ENCODE assay signal across 22 cellular contexts in the genomic region with DNA sequence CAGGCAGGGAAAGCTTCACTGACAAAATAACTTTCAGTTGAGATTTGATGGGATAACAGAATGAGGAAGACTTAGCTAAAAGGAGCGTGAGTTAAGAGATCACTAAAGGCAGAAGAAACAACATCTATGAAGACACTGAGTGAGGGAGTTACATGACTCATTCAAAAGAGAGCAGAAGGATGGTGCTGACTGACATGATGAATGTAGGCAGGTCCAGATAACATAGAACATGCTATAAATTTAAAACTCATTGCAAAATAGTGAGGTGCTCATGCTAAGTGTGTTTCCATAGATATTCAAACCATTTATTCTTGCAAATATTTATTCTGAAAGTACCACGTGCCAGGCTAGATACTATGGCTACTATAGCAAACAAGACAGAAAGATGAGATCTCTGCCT.
A peak's percentile ranks its signal among the peaks of the same experiment; 100 is the strongest.
DNase-seq lines count a peak whose midpoint lies in the region; ATAC-seq and TF ChIP-seq lines count a peak whose summit lies in the region.
"Had no signal": no experiment of that assay in that cellular context is flagged by ENCODE, and none has a peak within 500 bp of the region (broad histone marks: within the 10 kb centered on the region; RNA-seq: fewer than 3 reads in every experiment).

No MANE protein-coding gene starts in this region.

- no peak for TF ChIP-seq EP300 in SK-N-SH (IDR thresholded peaks at IDR 0.05; ENCODE audit: borderline replicate concordance in 1 of 2, low read depth in 1 of 2, low read length in 1 of 2)

- H3K9me2 ChIP-seq in SK-N-SH, result no peaks in the 10 kb centered on the region

- DNase-seq in SK-N-SH (no peak), epithelial cell of esophagus (ENCODE audit: low read depth) (peak; percentile 15)
- no peak for DNase-seq in stimulated activated CD4-positive, alpha-beta T cell treated with anti-CD3 and anti-CD28 coated beads, Interleukin-2, amount 100 ng/mL, for 24 hours
- DNase-seq in CD4-positive, alpha-beta memory T cell, result no peak
- DNase-seq: AML-193; CD4-positive, alpha-beta T cell; CD8-positive, alpha-beta memory T cell; COR-L47; DMS 273 treated with DMSO at 0.1 percent for 48 hours; DMS153; DMS53; DMS79; DND-41; EL; GDM1 had no signal

- H3K9me3 ChIP-seq in SK-N-SH, result no peaks in the 10 kb centered on the region
- no peaks in the 10 kb centered on the region for H3K9me3 ChIP-seq in CD4-positive, alpha-beta memory T cell (ENCODE audit: control insufficient read depth in 1 of 2, low read length in 2 of 2)
- H3K9me3 ChIP-seq: A549; BLaER1 treated with 17β-estradiol and CSF1 and Interleukin-3, amounts not matched to agents 10 nM and 100 nM had no signal

- no peaks in the 10 kb centered on the region for H3K79me2 ChIP-seq in SK-N-SH (ENCODE audit: insufficient read depth)

- H2AFZ ChIP-seq in SK-N-SH (ENCODE audit: low read depth), result no peak overlapping the region

- no peaks in the 10 kb centered on the region for H3K36me3 Mint-ChIP-seq in CD4-positive, alpha-beta memory T cell
- H3K36me3 Mint-ChIP-seq: CD8-positive, alpha-beta memory T cell had no signal

- no peaks in the 10 kb centered on the region for H3K27me3 ChIP-seq in SK-N-SH (ENCODE audit: insufficient read depth)
- H3K27me3 ChIP-seq in CD4-positive, alpha-beta memory T cell (ENCODE audit: insufficient read depth, low read length), result no peaks in the 10 kb centered on the region
- H3K27me3 ChIP-seq: BLaER1 treated with 17β-estradiol and CSF1 and Interleukin-3, amounts not matched to agents 10 nM and 100 nM had no signal

- TF ChIP-seq CTCF in SK-N-SH (IDR thresholded peaks at IDR 0.05) (no peak), epithelial cell of esophagus (IDR thresholded peaks at IDR 0.05; ENCODE audit: insufficient read depth, low read depth, low read length, missing control alignments) (no peak)

- H3K4me1 Mint-ChIP-seq in CD4-positive, alpha-beta memory T cell, result no peaks in the 10 kb centered on the region
- H3K4me1 Mint-ChIP-seq: B cell; CD8-positive, alpha-beta memory T cell had no signal

- ATAC-seq in SK-N-SH treated with all-trans-retinoic acid at 6 μM for 48 hours, result no peak
- ATAC-seq: A549, GM12878 had no signal

- intact Hi-C loops in CD4-positive, alpha-beta memory T cell (cut with micrococcal nuclease), result no loop called here

- H4K20me1 ChIP-seq in SK-N-SH (ENCODE audit: insufficient read depth), result no peaks in the 10 kb centered on the region
- H4K20me1 ChIP-seq: BLaER1 treated with 17β-estradiol and CSF1 and Interleukin-3, amounts not matched to agents 10 nM and 100 nM had no signal

- no peaks in the 10 kb centered on the region for H3K27me3 Mint-ChIP-seq in CD4-positive, alpha-beta memory T cell
- H3K27me3 Mint-ChIP-seq: B cell; CD4-positive, alpha-beta T cell; CD8-positive, alpha-beta memory T cell had no signal

- POLR2A ChIA-PET in SK-N-SH (lab: Yijun Ruan, JAX), result no interaction called here
- POLR2A ChIA-PET in CD4-positive, alpha-beta memory T cell (lab: Charles Lee; ENCODE audit: partially characterized antibody), result no interaction called here

- H3K9ac ChIP-seq in SK-N-SH, result no peak overlapping the region
- H3K9ac ChIP-seq: BLaER1 treated with 17β-estradiol and CSF1 and Interleukin-3, amounts not matched to agents 10 nM and 100 nM had no signal

- no peak overlapping the region for H3K27ac ChIP-seq in SK-N-SH (ENCODE audit: low read depth in 2 of 2, low read length in 1 of 2)
- no peak overlapping the region for H3K27ac ChIP-seq in CD4-positive, alpha-beta memory T cell (ENCODE audit: low read depth, low read length)
- H3K27ac ChIP-seq: 22Rv1; A549; BLaER1 treated with 17β-estradiol and CSF1 and Interleukin-3, amounts not matched to agents 10 nM and 100 nM; C4-2B had no signal

- H3K4me3 Mint-ChIP-seq in CD4-positive, alpha-beta memory T cell, result no peak overlapping the region
- H3K4me3 Mint-ChIP-seq: B cell; CD4-positive, alpha-beta T cell; CD8-positive, alpha-beta memory T cell had no signal

- CTCF ChIA-PET in SK-N-SH (lab: Yijun Ruan, JAX), result interaction anchor here (0.6 to 2.7 kb wide), 7 partner anchors 18 to 1321 kb away, joined by 3 to 18 read pairs (median 3); no protein-coding TSS in a partner anchor
- CTCF ChIA-PET in CD4-positive, alpha-beta memory T cell (lab: Charles Lee; ENCODE audit: partially characterized antibody), result interaction anchor here (1.3 kb wide), 1 partner anchor 14 kb away, joined by 4 read pairs; no protein-coding TSS in a partner anchor

- H3K9me3 Mint-ChIP-seq in CD4-positive, alpha-beta memory T cell, result no peaks in the 10 kb centered on the region
- H3K9me3 Mint-ChIP-seq: CD4-positive, alpha-beta T cell had no signal

- no peaks in the 10 kb centered on the region for H3K36me3 ChIP-seq in SK-N-SH (replicated peaks in 1 of 2; ENCODE audit: control insufficient read depth in 1 of 2, insufficient read depth in 2 of 2, low read length in 1 of 2)
- H3K36me3 ChIP-seq in CD4-positive, alpha-beta memory T cell (ENCODE audit: insufficient read depth, low read length), result no peaks in the 10 kb centered on the region
- H3K36me3 ChIP-seq: BLaER1 treated with 17β-estradiol and CSF1 and Interleukin-3, amounts not matched to agents 10 nM and 100 nM had no signal

- peaks cover 7 to 14% of the 10 kb centered on the region in 2 experiments for H3K4me1 ChIP-seq in SK-N-SH (ENCODE audit: control insufficient read depth in 1 of 2, insufficient read depth in 2 of 2, low read depth in 1 of 2, low read length in 1 of 2)
- no peaks in the 10 kb centered on the region for H3K4me1 ChIP-seq in CD4-positive, alpha-beta memory T cell (ENCODE audit: insufficient read depth, low read length)
- H3K4me1 ChIP-seq: A549; BLaER1 treated with 17β-estradiol and CSF1 and Interleukin-3, amounts not matched to agents 10 nM and 100 nM had no signal

- peaks cover 12% of the 10 kb centered on the region for H3F3A ChIP-seq in SK-N-SH (replicated peaks; ENCODE audit: insufficient read depth)

- H3K27ac Mint-ChIP-seq in CD4-positive, alpha-beta memory T cell, result no peak overlapping the region
- H3K27ac Mint-ChIP-seq: B cell; CD4-positive, alpha-beta T cell; CD8-positive, alpha-beta memory T cell had no signal

- H3K4me2 ChIP-seq in SK-N-SH, result no peak overlapping the region
- H3K4me2 ChIP-seq: A549; BLaER1 treated with 17β-estradiol and CSF1 and Interleukin-3, amounts not matched to agents 10 nM and 100 nM had no signal

- no peak for TF ChIP-seq RAD21 in SK-N-SH (IDR thresholded peaks at IDR 0.05; ENCODE audit: low read length)

- H3K4me3 ChIP-seq in SK-N-SH (ENCODE audit: low read depth in 2 of 2, low read length in 1 of 2) (no peak overlapping the region), epithelial cell of esophagus (ENCODE audit: low read length) (no peak overlapping the region)
- H3K4me3 ChIP-seq in CD4-positive, alpha-beta memory T cell (ENCODE audit: low read length in 2 of 2), result no peak overlapping the region
- H3K4me3 ChIP-seq: A549; BLaER1 treated with 17β-estradiol and CSF1 and Interleukin-3, amounts not matched to agents 10 nM and 100 nM; GM12878 had no signal

- WGBS in SK-N-SH (ENCODE audit: low lambda C conversion rate), result 31% methylated on average over 2 of the region's 2 CpGs

TF ChIP-seq in SK-N-SH, 30 proteins besides CTCF, POLR2A, EP300 and RAD21:
- no peak for TF ChIP-seq NFIC (IDR thresholded peaks at IDR 0.05; ENCODE audit: borderline replicate concordance)
- TF ChIP-seq TCF12 (IDR thresholded peaks at IDR 0.05), result no peak
- TF ChIP-seq, protein P1, sequence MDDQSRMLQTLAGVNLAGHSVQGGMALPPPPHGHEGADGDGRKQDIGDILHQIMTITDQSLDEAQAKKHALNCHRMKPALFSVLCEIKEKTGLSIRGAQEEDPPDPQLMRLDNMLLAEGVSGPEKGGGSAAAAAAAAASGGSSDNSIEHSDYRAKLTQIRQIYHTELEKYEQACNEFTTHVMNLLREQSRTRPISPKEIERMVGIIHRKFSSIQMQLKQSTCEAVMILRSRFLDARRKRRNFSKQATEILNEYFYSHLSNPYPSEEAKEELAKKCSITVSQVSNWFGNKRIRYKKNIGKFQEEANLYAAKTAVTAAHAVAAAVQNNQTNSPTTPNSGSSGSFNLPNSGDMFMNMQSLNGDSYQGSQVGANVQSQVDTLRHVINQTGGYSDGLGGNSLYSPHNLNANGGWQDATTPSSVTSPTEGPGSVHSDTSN (IDR thresholded peaks at IDR 0.05), result peak; percentile 24; the same call in 1 of the 2 replicates

TF ChIP-seq in SK-N-SH treated with all-trans-retinoic acid at 6 μM for 48 hours, 23 proteins besides CTCF, POLR2A, EP300 and RAD21 (continues in another document):
- no peak for TF ChIP-seq OSR1 (CRISPR knock-in tag; IDR thresholded peaks at IDR 0.05)
- TF ChIP-seq, protein P2, sequence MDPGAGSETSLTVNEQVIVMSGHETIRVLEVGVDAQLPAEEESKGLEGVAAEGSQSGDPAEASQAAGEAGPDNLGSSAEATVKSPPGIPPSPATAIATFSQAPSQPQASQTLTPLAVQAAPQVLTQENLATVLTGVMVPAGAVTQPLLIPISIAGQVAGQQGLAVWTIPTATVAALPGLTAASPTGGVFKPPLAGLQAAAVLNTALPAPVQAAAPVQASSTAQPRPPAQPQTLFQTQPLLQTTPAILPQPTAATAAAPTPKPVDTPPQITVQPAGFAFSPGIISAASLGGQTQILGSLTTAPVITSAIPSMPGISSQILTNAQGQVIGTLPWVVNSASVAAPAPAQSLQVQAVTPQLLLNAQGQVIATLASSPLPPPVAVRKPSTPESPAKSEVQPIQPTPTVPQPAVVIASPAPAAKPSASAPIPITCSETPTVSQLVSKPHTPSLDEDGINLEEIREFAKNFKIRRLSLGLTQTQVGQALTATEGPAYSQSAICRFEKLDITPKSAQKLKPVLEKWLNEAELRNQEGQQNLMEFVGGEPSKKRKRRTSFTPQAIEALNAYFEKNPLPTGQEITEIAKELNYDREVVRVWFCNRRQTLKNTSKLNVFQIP (CRISPR knock-in tag; IDR thresholded peaks at IDR 0.05; ENCODE audit: borderline replicate concordance, low read depth), result no peak
- no peak for TF ChIP-seq RARB (CRISPR knock-in tag; IDR thresholded peaks at IDR 0.05)
- TF ChIP-seq GLIS3 (CRISPR knock-in tag; IDR thresholded peaks at IDR 0.05), result no peak
- TF ChIP-seq BACH2 (CRISPR knock-in tag; IDR thresholded peaks at IDR 0.05; ENCODE audit: borderline replicate concordance), result no peak
- no peak for TF ChIP-seq ISL1 (CRISPR knock-in tag; IDR thresholded peaks at IDR 0.05)
- TF ChIP-seq CSDC2 (CRISPR knock-in tag; IDR thresholded peaks at IDR 0.05), result no peak
- TF ChIP-seq ARNTL (CRISPR knock-in tag; IDR thresholded peaks at IDR 0.05; ENCODE audit: borderline replicate concordance, low read depth), result no peak
- no peak for TF ChIP-seq ZFP30 (CRISPR knock-in tag; IDR thresholded peaks at IDR 0.05)
- no peak for TF ChIP-seq ESRRG (CRISPR knock-in tag; IDR thresholded peaks at IDR 0.05)
- TF ChIP-seq TCF4 (CRISPR knock-in tag; IDR thresholded peaks at IDR 0.05; ENCODE audit: borderline replicate concordance), result no peak
